25 cellular contexts compared by ENCODE assay signal in the genomic region with DNA sequence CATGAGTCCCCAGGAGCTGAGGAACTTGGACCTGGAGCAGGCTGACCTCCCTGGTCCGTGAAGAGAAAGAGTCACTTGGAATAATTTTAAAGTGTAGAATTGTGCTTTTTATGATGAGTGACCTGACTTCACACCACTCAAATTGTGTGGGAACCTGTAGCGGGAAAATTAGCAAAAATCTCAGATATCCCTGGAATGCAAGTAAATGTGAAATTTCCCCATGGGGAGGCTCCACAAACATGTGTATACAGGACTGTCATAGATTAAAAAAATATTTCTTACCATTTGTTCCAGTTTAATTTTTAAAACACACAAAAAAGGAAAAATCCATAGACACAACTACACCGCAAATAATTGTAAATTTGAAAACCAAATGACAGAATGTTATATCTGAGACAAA.
"Had no signal": no experiment of that assay in that cellular context is flagged by ENCODE, and none has a peak within 500 bp of the region (broad histone marks: within the 10 kb centered on the region; RNA-seq: fewer than 3 reads in every experiment).

No MANE protein-coding gene starts in this region.

- H3K4me1 ChIP-seq: colonic mucosa, esophagus muscularis mucosa, gastrocnemius medialis, right atrium auricular region, upper lobe of left lung had no signal

- H3K36me3 Mint-ChIP-seq: activated naive CD8-positive, alpha-beta T cell treated with anti-CD3 and anti-CD28 coated beads, Interleukin-2, amount 10 ng/mL, durations not matched to agents 7 days and 5 days; brain; memory B cell; naive thymus-derived CD8-positive, alpha-beta T cell had no signal

- H3K27ac Mint-ChIP-seq: activated naive CD4-positive, alpha-beta T cell treated with anti-CD3 and anti-CD28 coated beads for 36 hours; activated naive CD8-positive, alpha-beta T cell treated with anti-CD3 and anti-CD28 coated beads, Interleukin-2, amount 10 ng/mL, durations not matched to agents 7 days and 5 days; brain; effector memory CD8-positive, alpha-beta T cell; memory B cell; naive thymus-derived CD8-positive, alpha-beta T cell; progenitor cell of endocrine pancreas; T-helper 17 cell had no signal

- H3K36me3 ChIP-seq: colonic mucosa, esophagus muscularis mucosa, gastrocnemius medialis, right atrium auricular region, upper lobe of left lung had no signal

- H3K27ac ChIP-seq: colonic mucosa, dorsolateral prefrontal cortex, esophagus muscularis mucosa, gastrocnemius medialis, right atrium auricular region, upper lobe of left lung had no signal

- H3K4me3 ChIP-seq: colonic mucosa, dorsolateral prefrontal cortex, esophagus muscularis mucosa, gastrocnemius medialis, right atrium auricular region, upper lobe of left lung had no signal

- H3K27me3 ChIP-seq: colonic mucosa, esophagus muscularis mucosa, gastrocnemius medialis, right atrium auricular region, upper lobe of left lung had no signal

- H3K27me3 Mint-ChIP-seq: activated naive CD8-positive, alpha-beta T cell treated with anti-CD3 and anti-CD28 coated beads, Interleukin-2, amount 10 ng/mL, durations not matched to agents 7 days and 5 days; brain; effector memory CD8-positive, alpha-beta T cell; memory B cell; naive thymus-derived CD8-positive, alpha-beta T cell; progenitor cell of endocrine pancreas; T-helper 17 cell had no signal

- ATAC-seq: effector memory CD8-positive, alpha-beta T cell; gastrocnemius medialis; naive thymus-derived CD8-positive, alpha-beta T cell; T-helper 17 cell had no signal

- H3K4me1 Mint-ChIP-seq: activated naive CD8-positive, alpha-beta T cell treated with anti-CD3 and anti-CD28 coated beads, Interleukin-2, amount 10 ng/mL, durations not matched to agents 7 days and 5 days; brain; memory B cell; naive thymus-derived CD8-positive, alpha-beta T cell; T-helper 17 cell had no signal

- DNase-seq: activated CD4-positive, alpha-beta T cell treated with anti-CD3 and anti-CD28 coated beads for 4 hours; activated CD4-positive, alpha-beta T cell treated with anti-CD3 and anti-CD28 coated beads, Interleukin-2, amount 50 U/mL, for 48 hours; activated CD4-positive, CD25-positive, alpha-beta regulatory T cell; activated effector memory CD4-positive, alpha-beta T cell treated with Interleukin-2 at 50 U/mL for 16 hours; activated naive CD4-positive, alpha-beta T cell treated with anti-CD3 and anti-CD28 coated beads for 36 hours; activated naive CD8-positive, alpha-beta T cell treated with anti-CD3 and anti-CD28 coated beads, Interleukin-2, amount 10 ng/mL, durations not matched to agents 7 days and 5 days; activated T-cell treated with anti-CD3 and anti-CD28 coated beads, Interleukin-2, amount 50 U/mL, for 48 hours; amygdala; caudate nucleus; colonic mucosa; dorsolateral prefrontal cortex; effector memory CD8-positive, alpha-beta T cell; gastrocnemius medialis; hippocampal formation; naive thymus-derived CD8-positive, alpha-beta T cell; stimulated activated CD4-positive, alpha-beta T cell treated with anti-CD3 and anti-CD28 coated beads, Interleukin-4, amount 100 ng/mL, for 24 hours; stimulated activated naive CD4-positive, alpha-beta T cell treated with Interleukin-2 at 50 U/mL for 16 hours; SW 1271; T-helper 17 cell; upper lobe of left lung had no signal

- H3K9me3 ChIP-seq: colonic mucosa, esophagus muscularis mucosa, gastrocnemius medialis, right atrium auricular region, upper lobe of left lung had no signal

- H3K4me3 Mint-ChIP-seq: activated naive CD4-positive, alpha-beta T cell treated with anti-CD3 and anti-CD28 coated beads for 36 hours; activated naive CD8-positive, alpha-beta T cell treated with anti-CD3 and anti-CD28 coated beads, Interleukin-2, amount 10 ng/mL, durations not matched to agents 7 days and 5 days; brain; effector memory CD8-positive, alpha-beta T cell; memory B cell; naive thymus-derived CD8-positive, alpha-beta T cell; T-helper 17 cell had no signal
